In genomic region chr6:133540361-133540760, GRCh38 we compare ENCODE assay signal across 20 cellular contexts.
"Had no signal": no experiment of that assay in that cellular context is flagged by ENCODE, and none has a peak within 500 bp of the region (broad histone marks: within the 10 kb centered on the region; RNA-seq: fewer than 3 reads in every experiment).

No MANE protein-coding gene starts in this region.

- H3K4me3 ChIP-seq: colonic mucosa, esophagus muscularis mucosa, gastroesophageal sphincter, heart left ventricle, hepatocyte, left lung, lower lobe of right lung, mucosa of descending colon had no signal

- H3K4me1 ChIP-seq: colonic mucosa, esophagus muscularis mucosa, foreskin keratinocyte, gastroesophageal sphincter, heart left ventricle, left lung, lower lobe of right lung had no signal

- H2AFZ ChIP-seq: hepatocyte had no signal

- H3K27me3 ChIP-seq: colonic mucosa, esophagus muscularis mucosa, gastroesophageal sphincter, heart left ventricle, hepatocyte, left lung had no signal

- H3K36me3 ChIP-seq: colonic mucosa, esophagus muscularis mucosa, gastroesophageal sphincter, heart left ventricle, left lung, lower lobe of right lung had no signal

- H3K27me3 Mint-ChIP-seq: dendritic cell treated with granulocyte-macrophage colony-stimulating factor and Interleukin-4, amounts not matched to agents 40 ng/mL and 50 ng/mL, for 4 days had no signal

- H3K27ac Mint-ChIP-seq: dendritic cell treated with granulocyte-macrophage colony-stimulating factor and Interleukin-4, amounts not matched to agents 40 ng/mL and 50 ng/mL, for 4 days; effector memory CD8-positive, alpha-beta T cell; endodermal cell; mesothelial cell of epicardium; naive thymus-derived CD4-positive, alpha-beta T cell had no signal

- H3K79me2 ChIP-seq: hepatocyte had no signal

- H3K9me3 ChIP-seq: colonic mucosa, esophagus muscularis mucosa, gastroesophageal sphincter, heart left ventricle, left lung, lower lobe of right lung, mucosa of descending colon had no signal

- H3K9me3 Mint-ChIP-seq: dendritic cell treated with granulocyte-macrophage colony-stimulating factor and Interleukin-4, amounts not matched to agents 40 ng/mL and 50 ng/mL, for 4 days; effector memory CD8-positive, alpha-beta T cell; endodermal cell; mesothelial cell of epicardium had no signal

- DNase-seq: colonic mucosa; cortex of kidney; effector CD8-positive, alpha-beta T cell; effector memory CD8-positive, alpha-beta T cell; endodermal cell; foreskin keratinocyte; heart left ventricle; hypothalamus; left cardiac atrium; left lung; left ventricle myocardium superior; lower lobe of right lung; mesenchymal stem cell; mucosa of descending colon; naive thymus-derived CD4-positive, alpha-beta T cell had no signal

- H3K27ac ChIP-seq: colonic mucosa, esophagus muscularis mucosa, foreskin keratinocyte, gastroesophageal sphincter, heart left ventricle, hepatocyte, left lung, lower lobe of right lung had no signal

- H3K4me2 ChIP-seq: hepatocyte had no signal

- ATAC-seq: effector memory CD8-positive, alpha-beta T cell; foreskin keratinocyte; gastroesophageal sphincter; heart left ventricle; left cardiac atrium; left lung; left ventricle myocardium superior; lower lobe of right lung; mucosa of descending colon; naive thymus-derived CD4-positive, alpha-beta T cell had no signal

- H3K36me3 Mint-ChIP-seq: mesothelial cell of epicardium; naive thymus-derived CD4-positive, alpha-beta T cell had no signal

- H3K4me3 Mint-ChIP-seq: dendritic cell treated with granulocyte-macrophage colony-stimulating factor and Interleukin-4, amounts not matched to agents 40 ng/mL and 50 ng/mL, for 4 days; effector memory CD8-positive, alpha-beta T cell; endodermal cell; mesothelial cell of epicardium; naive thymus-derived CD4-positive, alpha-beta T cell had no signal

- H3K4me1 Mint-ChIP-seq: endodermal cell; naive thymus-derived CD4-positive, alpha-beta T cell had no signal
